Comparison of ENCODE assay signal across 31 cellular contexts in genomic region chr10:86397120-86397519, GRCh38. TPM values are rescaled to one million over a fixed set of nuclear protein-coding genes. Genes with fewer than 3 reads are reported as not detected.
DNase-seq lines count a peak whose midpoint lies in the region; ATAC-seq, FAIRE-seq and TF ChIP-seq lines count a peak whose summit lies in the region.
"Had no signal": no experiment of that assay in that cellular context is flagged by ENCODE, and none has a peak within 500 bp of the region (broad histone marks: within the 10 kb centered on the region; RNA-seq: fewer than 3 reads in every experiment).

No MANE protein-coding gene starts in this region.

- H3K79me1 ChIP-seq in trophoblast cell (ENCODE audit: low read length), result peaks cover 6% of the 10 kb centered on the region

- no CpG with 5 or more reads among the region's 7 CpGs for WGBS in trophoblast cell (ENCODE audit: extremely low coverage, insufficient coverage, insufficient read length)

- H3K9me2 ChIP-seq in GM23338 (ENCODE audit: insufficient read depth), result no peaks in the 10 kb centered on the region

- no peak overlapping the region for H2BK5ac ChIP-seq in trophoblast cell (ENCODE audit: low read depth, low read length, poor library complexity)

- H4K20me1 ChIP-seq in GM23338 (replicated peaks; ENCODE audit: insufficient read depth), result no peaks in the 10 kb centered on the region
- H4K20me1 ChIP-seq: BLaER1 had no signal

- no peak overlapping the region for H4K91ac ChIP-seq in trophoblast cell (ENCODE audit: low read depth, low read length)

- peaks cover 5% of the 10 kb centered on the region for H3K79me2 ChIP-seq in trophoblast cell (ENCODE audit: control insufficient read depth, insufficient read depth, low read length, poor library complexity)
- no peaks in the 10 kb centered on the region for H3K79me2 ChIP-seq in GM23338 (replicated peaks; ENCODE audit: insufficient read depth)

- H3K4ac ChIP-seq in trophoblast cell (ENCODE audit: low read depth, low read length), result no peak overlapping the region

- no peak overlapping the region for H4K8ac ChIP-seq in trophoblast cell (ENCODE audit: low read depth, low read length)

- TF ChIP-seq POLR2A in GM12891 (IDR thresholded peaks at IDR 0.05; ENCODE audit: low read depth, low read length), result no peak

- H3K4me1 ChIP-seq in HEK293 (ENCODE audit: control insufficient read depth, insufficient read depth, low read length), result no peaks in the 10 kb centered on the region; the same call in 1 of the 2 replicates
- peaks cover 6 to 8% of the 10 kb centered on the region in 2 experiments for H3K4me1 ChIP-seq in trophoblast cell (ENCODE audit: control insufficient read depth in 1 of 2, insufficient read depth in 2 of 2, low read length in 2 of 2)
- peaks cover 8% of the 10 kb centered on the region for H3K4me1 ChIP-seq in GM23338 (ENCODE audit: insufficient read depth)
- H3K4me1 ChIP-seq: BE2C had no signal

- H3K4me1 Mint-ChIP-seq in T-helper 17 cell, result peaks cover 9% of the 10 kb centered on the region
- peaks cover 12% of the 10 kb centered on the region for H3K4me1 Mint-ChIP-seq in GM23338

- H3K18ac ChIP-seq in trophoblast cell (ENCODE audit: low read length), result no peak overlapping the region

- no peaks in the 10 kb centered on the region for H3K9me3 Mint-ChIP-seq in GM23338
- H3K9me3 Mint-ChIP-seq: CD4-positive, alpha-beta memory T cell had no signal

- H3K4me3 ChIP-seq in HEK293 (ENCODE audit: low read depth, low read length) (no peak overlapping the region), trophoblast cell (ENCODE audit: low read depth, low read length) (peak overlapping the region; percentile 20), GM23338 (no peak overlapping the region)
- H3K4me3 ChIP-seq: BLaER1, GM12878 had no signal

- H2BK12ac ChIP-seq in trophoblast cell (ENCODE audit: low read length), result no peak overlapping the region

- H3K27me3 Mint-ChIP-seq in T-helper 17 cell (peaks cover 3% of the 10 kb centered on the region), GM23338 (ENCODE audit: insufficient read depth, low read depth, poor library complexity) (peaks cover 24% of the 10 kb centered on the region)

- H3K4me3 Mint-ChIP-seq in T-helper 17 cell (no peak overlapping the region), GM23338 (no peak overlapping the region)
- H3K4me3 Mint-ChIP-seq: CD14-positive monocyte; CD4-positive, alpha-beta memory T cell had no signal

- no peak overlapping the region for H3K4me2 ChIP-seq in trophoblast cell (ENCODE audit: low read length)
- H3K4me2 ChIP-seq in GM23338, result no peak overlapping the region
- H3K4me2 ChIP-seq: BLaER1 had no signal

- no peak overlapping the region for H2AFZ ChIP-seq in trophoblast cell (ENCODE audit: insufficient read depth, low read length, poor library complexity)
- H2AFZ ChIP-seq in GM23338, result no peak overlapping the region

- H2BK120ac ChIP-seq in trophoblast cell (ENCODE audit: insufficient read depth, low read length, poor library complexity), result no peak overlapping the region

- H3K9me3 ChIP-seq in HEK293 (ENCODE audit: control insufficient read depth, insufficient read depth, low read depth, low read length) (no peaks in the 10 kb centered on the region), T-helper 17 cell (ENCODE audit: control insufficient read depth, low read length, poor library complexity, severe bottlenecking) (no peaks in the 10 kb centered on the region), trophoblast cell (ENCODE audit: insufficient read depth, low read depth, low read length) (peaks cover 3% of the 10 kb centered on the region)
- H3K9me3 ChIP-seq: BE2C, BLaER1, Caco-2 had no signal

- no peak for DNase-seq in GM12891 (ENCODE audit: insufficient read length, low spot score)
- no peak for DNase-seq in T-helper 17 cell
- DNase-seq in trophoblast cell, result no peak
- DNase-seq in GM23338 (ENCODE audit: low spot score), result no peak
- no peak for DNase-seq in NCI-H524 (lab: John Stamatoyannopoulos, UW)
- DNase-seq: 8988T; ACHN; BE2C; C1 segment of cervical spinal cord; Caco-2; Calu3; CD4-positive, alpha-beta memory T cell; CD4-positive, CD25-positive, alpha-beta regulatory T cell; DMS 273 treated with DMSO at 0.1 percent for 48 hours; DMS153; DMS53; DMS79; DND-41; EL; GDM1 had no signal

- H2AK5ac ChIP-seq in trophoblast cell (ENCODE audit: low read length), result no peak overlapping the region

- CTCF ChIA-PET in HEK293 (lab: Yijun Ruan, JAX), result interaction anchor here (0.5 kb wide), 2 partner anchors 543 to 884 kb away, joined by 3 to 5 read pairs; no protein-coding TSS in a partner anchor

- POLR2A ChIA-PET in HEK293 (lab: Yijun Ruan, JAX), result no interaction called here

- no peak overlapping the region for H3K23ac ChIP-seq in trophoblast cell (ENCODE audit: low read length)

- TF ChIP-seq CTCF in HEK293 (tag by site-specific recombination; IDR thresholded peaks at IDR 0.05) (no peak), GM23338 (conservative IDR thresholded peaks at IDR 0.05; ENCODE audit: low read depth in 2 of 2) (no peak)

- H3K36me3 ChIP-seq in HEK293 (ENCODE audit: control insufficient read depth in 2 of 2, insufficient read depth in 1 of 2, low read length in 2 of 2), result no peaks in the 10 kb centered on the region
- H3K36me3 ChIP-seq in trophoblast cell (ENCODE audit: control insufficient read depth in 1 of 2, insufficient read depth in 2 of 2, low read length in 2 of 2), result no peaks in the 10 kb centered on the region
- no peaks in the 10 kb centered on the region for H3K36me3 ChIP-seq in GM23338 (ENCODE audit: insufficient read depth)
- H3K36me3 ChIP-seq: BE2C, BLaER1 had no signal

- ATAC-seq in T-helper 17 cell, result no peak
- no peak for ATAC-seq in GM23338
- no peak for ATAC-seq in HG03280 (IDR thresholded peaks at IDR 0.05; ENCODE audit: unreplicated experiment)
- no peak for ATAC-seq in esophagus mucosa
- ATAC-seq: GM12878 had no signal

- H3K27ac ChIP-seq in HEK293 (ENCODE audit: extremely low read depth, low read depth, low read length), result no peak overlapping the region
- H3K27ac ChIP-seq in trophoblast cell (ENCODE audit: low read depth, low read length), result no peak overlapping the region
- no peak overlapping the region for H3K27ac ChIP-seq in GM23338 (ENCODE audit: low read depth)
- H3K27ac ChIP-seq: BLaER1 had no signal

- no peak overlapping the region for H3K14ac ChIP-seq in trophoblast cell (ENCODE audit: low read length)

- H3K9ac ChIP-seq in trophoblast cell (ENCODE audit: low read length), result no peak overlapping the region
- H3K9ac ChIP-seq: BLaER1 had no signal

- no peak overlapping the region for H4K12ac ChIP-seq in trophoblast cell (ENCODE audit: low read depth, low read length)

- H3K36me3 Mint-ChIP-seq in T-helper 17 cell (ENCODE audit: low read depth) (no peaks in the 10 kb centered on the region), GM23338 (ENCODE audit: low read depth) (no peaks in the 10 kb centered on the region; the same call in 2 of the 3 replicates)
- H3K36me3 Mint-ChIP-seq: CD4-positive, alpha-beta memory T cell; CD4-positive, CD25-positive, alpha-beta regulatory T cell had no signal

- H3K27ac Mint-ChIP-seq in T-helper 17 cell, result peak overlapping the region; percentile 16
- no peak overlapping the region for H3K27ac Mint-ChIP-seq in GM23338
- H3K27ac Mint-ChIP-seq: CD14-positive monocyte; CD4-positive, alpha-beta memory T cell; CD4-positive, CD25-positive, alpha-beta regulatory T cell had no signal

- peaks cover 6% of the 10 kb centered on the region; the same call in 1 of the 2 replicates for H3F3A ChIP-seq in GM23338 (replicated peaks; ENCODE audit: low read depth)

- peak; percentile 9 for FAIRE-seq in GM12891 (lab: Jason Lieb, UNC)
- FAIRE-seq: A204.1, GM12878, GM19239 had no signal

- H3K27me3 ChIP-seq in trophoblast cell (ENCODE audit: insufficient read depth, low read length), result peaks cover 16% of the 10 kb centered on the region
- H3K27me3 ChIP-seq in GM23338 (ENCODE audit: insufficient read depth), result peaks cover 35% of the 10 kb centered on the region
- H3K27me3 ChIP-seq: BLaER1 had no signal

TF ChIP-seq in GM12891, 5 proteins besides CTCF, POLR2A, EP300 and RAD21:
- TF ChIP-seq PAX5 (IDR thresholded peaks at IDR 0.05; ENCODE audit: insufficient read depth, low read length, severe bottlenecking) (no peak), POLR2AphosphoS5 (IDR thresholded peaks at IDR 0.05; ENCODE audit: low read depth, low read length) (no peak), SPI1 (IDR thresholded peaks at IDR 0.05; ENCODE audit: low read depth, low read length) (no peak), TAF1 (IDR thresholded peaks at IDR 0.05; ENCODE audit: low read depth, low read length) (no peak), POU2F2 (IDR thresholded peaks at IDR 0.05; ENCODE audit: low read depth, low read length) (no peak)

TF ChIP-seq in HEK293, 187 proteins besides CTCF, POLR2A, EP300 and RAD21:
- TF ChIP-seq ZNF555 (tag by site-specific recombination; conservative IDR thresholded peaks at IDR 0.05) (no peak), SCRT1 (tag by site-specific recombination; IDR thresholded peaks at IDR 0.05; ENCODE audit: borderline replicate concordance) (peak; percentile 69), SCRT2 (tag by site-specific recombination; IDR thresholded peaks at IDR 0.05) (peak; percentile 88), ZNF423 (tag by site-specific recombination; IDR thresholded peaks at IDR 0.05) (no peak)

TF ChIP-seq in GM23338, 12 proteins besides CTCF, POLR2A, EP300 and RAD21 (continues in another document):
- TF ChIP-seq STAT1 (IDR thresholded peaks at IDR 0.05; ENCODE audit: unreplicated experiment), result no peak

RNA-seq across cellular contexts. Expression of gene GRID1, which starts 30.5 kb away (rescaled TPM):
- polyA plus RNA-seq in GM12891 (2012; ENCODE audit: low read depth, missing spikeins), result 0.19 TPM
- total RNA-seq in T-helper 17 cell (not detected), esophagus mucosa (0.68 TPM)
- polyA plus RNA-seq in trophoblast cell (2013), result 0.15 and 0.32 TPM in 2 replicates
- total RNA-seq in GM23338 (2014; rRNA removed; shearing (Covaris generic)), result 0.14 and 0.82 TPM in 2 replicates
- 0.09 and 0.15 TPM in 2 replicates for polyA plus RNA-seq in GM23338 (2016; fragmentation: Nextera tagmentation; extraction: Ambion mirVana)
- total RNA-seq: A673; Calu3; CD4-positive, alpha-beta memory T cell; CD4-positive, CD25-positive, alpha-beta regulatory T cell; Daoy had no signal
- polyA plus RNA-seq: AG04450; CD14-positive monocyte; CD4-positive, alpha-beta memory T cell; CD4-positive, CD25-positive, alpha-beta regulatory T cell had no signal
